1 cellular context compared by ENCODE assay signal in the genomic region with DNA sequence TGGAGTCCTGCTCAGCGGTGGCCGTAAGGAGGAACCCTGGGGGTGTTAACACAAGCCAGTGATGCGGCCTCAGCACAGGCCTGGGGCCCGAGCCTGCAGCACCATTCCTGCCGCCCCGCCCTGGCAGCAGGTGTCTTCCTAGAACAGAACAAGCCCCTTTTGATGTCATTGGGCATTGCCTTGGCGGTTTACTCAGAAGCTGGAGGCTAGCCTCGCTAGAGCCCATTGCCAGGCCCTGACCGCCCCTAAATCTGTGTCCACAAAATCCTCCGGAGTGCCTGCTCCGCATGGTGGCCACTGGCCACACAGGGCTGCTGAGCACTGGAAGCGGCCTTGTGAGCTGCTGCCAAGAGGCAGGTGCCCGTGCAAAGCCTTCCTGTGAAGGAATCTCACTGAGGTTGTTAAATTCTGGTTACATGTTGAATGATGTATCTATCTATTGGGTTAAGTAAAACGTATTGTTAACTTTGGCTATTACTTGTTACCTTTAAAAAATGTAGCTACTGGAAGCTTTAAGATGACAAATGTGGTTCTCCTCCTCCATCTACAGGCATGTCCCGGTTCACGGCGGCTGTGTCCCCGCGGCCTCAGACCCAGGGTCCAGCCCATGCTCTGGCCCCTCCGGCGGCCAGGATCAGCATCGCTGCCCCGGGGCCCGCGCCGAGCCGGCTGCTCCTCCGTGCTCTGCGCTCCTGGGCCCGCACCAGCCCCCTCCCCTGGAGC.
TF ChIP-seq lines count a peak whose summit lies in the region.

No MANE protein-coding gene starts in this region.

TF ChIP-seq in GM23338, 12 proteins besides CTCF, POLR2A, EP300 and RAD21 (continued from another document):
- TF ChIP-seq, protein P1, sequence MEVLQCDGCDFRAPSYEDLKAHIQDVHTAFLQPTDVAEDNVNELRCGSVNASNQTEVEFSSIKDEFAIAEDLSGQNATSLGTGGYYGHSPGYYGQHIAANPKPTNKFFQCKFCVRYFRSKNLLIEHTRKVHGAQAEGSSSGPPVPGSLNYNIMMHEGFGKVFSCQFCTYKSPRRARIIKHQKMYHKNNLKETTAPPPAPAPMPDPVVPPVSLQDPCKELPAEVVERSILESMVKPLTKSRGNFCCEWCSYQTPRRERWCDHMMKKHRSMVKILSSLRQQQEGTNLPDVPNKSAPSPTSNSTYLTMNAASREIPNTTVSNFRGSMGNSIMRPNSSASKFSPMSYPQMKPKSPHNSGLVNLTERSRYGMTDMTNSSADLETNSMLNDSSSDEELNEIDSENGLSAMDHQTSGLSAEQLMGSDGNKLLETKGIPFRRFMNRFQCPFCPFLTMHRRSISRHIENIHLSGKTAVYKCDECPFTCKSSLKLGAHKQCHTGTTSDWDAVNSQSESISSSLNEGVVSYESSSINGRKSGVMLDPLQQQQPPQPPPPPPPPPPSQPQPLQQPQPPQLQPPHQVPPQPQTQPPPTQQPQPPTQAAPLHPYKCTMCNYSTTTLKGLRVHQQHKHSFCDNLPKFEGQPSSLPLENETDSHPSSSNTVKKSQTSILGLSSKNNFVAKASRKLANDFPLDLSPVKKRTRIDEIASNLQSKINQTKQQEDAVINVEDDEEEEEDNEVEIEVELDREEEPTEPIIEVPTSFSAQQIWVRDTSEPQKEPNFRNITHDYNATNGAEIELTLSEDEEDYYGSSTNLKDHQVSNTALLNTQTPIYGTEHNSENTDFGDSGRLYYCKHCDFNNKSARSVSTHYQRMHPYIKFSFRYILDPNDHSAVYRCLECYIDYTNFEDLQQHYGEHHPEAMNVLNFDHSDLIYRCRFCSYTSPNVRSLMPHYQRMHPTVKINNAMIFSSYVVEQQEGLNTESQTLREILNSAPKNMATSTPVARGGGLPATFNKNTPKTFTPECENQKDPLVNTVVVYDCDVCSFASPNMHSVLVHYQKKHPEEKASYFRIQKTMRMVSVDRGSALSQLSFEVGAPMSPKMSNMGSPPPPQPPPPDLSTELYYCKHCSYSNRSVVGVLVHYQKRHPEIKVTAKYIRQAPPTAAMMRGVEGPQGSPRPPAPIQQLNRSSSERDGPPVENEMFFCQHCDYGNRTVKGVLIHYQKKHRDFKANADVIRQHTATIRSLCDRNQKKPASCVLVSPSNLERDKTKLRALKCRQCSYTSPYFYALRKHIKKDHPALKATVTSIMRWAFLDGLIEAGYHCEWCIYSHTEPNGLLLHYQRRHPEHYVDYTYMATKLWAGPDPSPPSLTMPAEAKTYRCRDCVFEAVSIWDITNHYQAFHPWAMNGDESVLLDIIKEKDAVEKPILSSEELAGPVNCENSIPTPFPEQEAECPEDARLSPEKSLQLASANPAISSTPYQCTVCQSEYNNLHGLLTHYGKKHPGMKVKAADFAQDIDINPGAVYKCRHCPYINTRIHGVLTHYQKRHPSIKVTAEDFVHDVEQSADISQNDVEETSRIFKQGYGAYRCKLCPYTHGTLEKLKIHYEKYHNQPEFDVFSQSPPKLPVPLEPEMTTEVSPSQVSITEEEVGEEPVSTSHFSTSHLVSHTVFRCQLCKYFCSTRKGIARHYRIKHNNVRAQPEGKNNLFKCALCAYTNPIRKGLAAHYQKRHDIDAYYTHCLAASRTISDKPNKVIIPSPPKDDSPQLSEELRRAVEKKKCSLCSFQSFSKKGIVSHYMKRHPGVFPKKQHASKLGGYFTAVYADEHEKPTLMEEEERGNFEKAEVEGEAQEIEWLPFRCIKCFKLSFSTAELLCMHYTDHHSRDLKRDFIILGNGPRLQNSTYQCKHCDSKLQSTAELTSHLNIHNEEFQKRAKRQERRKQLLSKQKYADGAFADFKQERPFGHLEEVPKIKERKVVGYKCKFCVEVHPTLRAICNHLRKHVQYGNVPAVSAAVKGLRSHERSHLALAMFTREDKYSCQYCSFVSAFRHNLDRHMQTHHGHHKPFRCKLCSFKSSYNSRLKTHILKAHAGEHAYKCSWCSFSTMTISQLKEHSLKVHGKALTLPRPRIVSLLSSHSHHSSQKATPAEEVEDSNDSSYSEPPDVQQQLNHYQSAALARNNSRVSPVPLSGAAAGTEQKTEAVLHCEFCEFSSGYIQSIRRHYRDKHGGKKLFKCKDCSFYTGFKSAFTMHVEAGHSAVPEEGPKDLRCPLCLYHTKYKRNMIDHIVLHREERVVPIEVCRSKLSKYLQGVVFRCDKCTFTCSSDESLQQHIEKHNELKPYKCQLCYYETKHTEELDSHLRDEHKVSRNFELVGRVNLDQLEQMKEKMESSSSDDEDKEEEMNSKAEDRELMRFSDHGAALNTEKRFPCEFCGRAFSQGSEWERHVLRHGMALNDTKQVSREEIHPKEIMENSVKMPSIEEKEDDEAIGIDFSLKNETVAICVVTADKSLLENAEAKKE (CRISPR knock-in tag; IDR thresholded peaks at IDR 0.05): no peak
- TF ChIP-seq ZNF114 (CRISPR knock-in tag; IDR thresholded peaks at IDR 0.05): no peak
- TF ChIP-seq, protein P2, sequence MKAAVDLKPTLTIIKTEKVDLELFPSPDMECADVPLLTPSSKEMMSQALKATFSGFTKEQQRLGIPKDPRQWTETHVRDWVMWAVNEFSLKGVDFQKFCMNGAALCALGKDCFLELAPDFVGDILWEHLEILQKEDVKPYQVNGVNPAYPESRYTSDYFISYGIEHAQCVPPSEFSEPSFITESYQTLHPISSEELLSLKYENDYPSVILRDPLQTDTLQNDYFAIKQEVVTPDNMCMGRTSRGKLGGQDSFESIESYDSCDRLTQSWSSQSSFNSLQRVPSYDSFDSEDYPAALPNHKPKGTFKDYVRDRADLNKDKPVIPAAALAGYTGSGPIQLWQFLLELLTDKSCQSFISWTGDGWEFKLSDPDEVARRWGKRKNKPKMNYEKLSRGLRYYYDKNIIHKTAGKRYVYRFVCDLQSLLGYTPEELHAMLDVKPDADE (IDR thresholded peaks at IDR 0.05): no peak
- TF ChIP-seq ZNF331 (CRISPR knock-in tag; IDR thresholded peaks at IDR 0.05; ENCODE audit: low read depth): no peak
- TF ChIP-seq JUNB (IDR thresholded peaks at IDR 0.05; ENCODE audit: unreplicated experiment): no peak
